8 cellular contexts compared by ENCODE assay signal in the genomic region with DNA sequence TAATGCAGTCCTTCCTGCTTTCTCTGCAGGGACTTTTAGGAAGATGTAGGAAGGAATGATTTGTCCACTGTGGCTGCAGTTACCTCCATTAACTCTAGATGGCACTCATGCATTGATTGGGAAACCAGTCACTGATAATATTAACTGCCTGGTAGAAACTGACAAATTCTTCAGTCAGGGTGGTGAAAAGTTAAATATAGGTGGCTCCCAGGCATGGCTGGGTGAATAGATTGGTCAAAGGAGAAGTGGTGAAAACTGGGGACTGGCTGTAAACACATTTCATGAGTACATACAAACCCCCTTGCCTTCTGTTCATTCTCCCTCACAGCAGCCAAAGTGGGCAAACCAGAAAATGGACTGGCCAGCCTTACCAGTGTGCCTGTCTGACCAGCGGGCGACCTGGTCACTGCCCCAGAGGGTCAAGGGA.
DNase-seq lines count a peak whose midpoint lies in the region; ATAC-seq and TF ChIP-seq lines count a peak whose summit lies in the region.

No MANE protein-coding gene starts in this region.

- TF ChIP-seq POLR2A in esophagus squamous epithelium (IDR thresholded peaks at IDR 0.05): no peak

- no peaks in the 10 kb centered on the region for H4K20me1 ChIP-seq in neural progenitor cell (ENCODE audit: low read depth)

- no peak overlapping the region for H3K4me2 ChIP-seq in neural progenitor cell

- no peak overlapping the region for H2AFZ ChIP-seq in neural progenitor cell (replicated peaks)

- H3K36me3 ChIP-seq in esophagus squamous epithelium: no peaks in the 10 kb centered on the region
- no peaks in the 10 kb centered on the region for H3K36me3 ChIP-seq in neural progenitor cell

- no peak overlapping the region for H3K9ac ChIP-seq in neural progenitor cell

- no peaks in the 10 kb centered on the region for H3K9me3 Mint-ChIP-seq in neural progenitor cell
- no peaks in the 10 kb centered on the region for H3K9me3 Mint-ChIP-seq in activated CD4-positive, alpha-beta T cell treated with anti-CD3 and anti-CD28 coated beads, Interleukin-2, amount 10 ng/mL, durations not matched to agents 7 days and 5 days

- H3K27ac ChIP-seq in esophagus squamous epithelium: peak overlapping the region; percentile 61 to 83 (median 72)
- no peak overlapping the region for H3K27ac ChIP-seq in neural progenitor cell

- H3K79me2 ChIP-seq in neural progenitor cell (ENCODE audit: low read depth): no peaks in the 10 kb centered on the region

- no peaks in the 10 kb centered on the region for H3K36me3 Mint-ChIP-seq in neural progenitor cell
- no peaks in the 10 kb centered on the region for H3K36me3 Mint-ChIP-seq in activated CD4-positive, alpha-beta T cell treated with anti-CD3 and anti-CD28 coated beads, Interleukin-2, amount 10 ng/mL, durations not matched to agents 7 days and 5 days (ENCODE audit: low read depth)

- H3K27ac Mint-ChIP-seq in neural progenitor cell: no peak overlapping the region
- H3K27ac Mint-ChIP-seq in activated CD4-positive, alpha-beta T cell treated with anti-CD3 and anti-CD28 coated beads, Interleukin-2, amount 10 ng/mL, durations not matched to agents 7 days and 5 days: no peak overlapping the region

- POLR2A ChIA-PET in activated CD4-positive, alpha-beta T cell treated with anti-CD3 and anti-CD28 coated beads, Interleukin-2, amount 10 ng/mL, durations not matched to agents 7 days and 5 days (lab: Charles Lee): no interaction called here

- H3K27me3 ChIP-seq in esophagus squamous epithelium (no peaks in the 10 kb centered on the region), neural progenitor cell (no peaks in the 10 kb centered on the region)

- intact Hi-C loops in esophagus squamous epithelium (cut with DNase I): no loop called here

- no peaks in the 10 kb centered on the region for H3F3A ChIP-seq in neural progenitor cell (ENCODE audit: low read depth)

- CTCF ChIA-PET in activated CD4-positive, alpha-beta T cell treated with anti-CD3 and anti-CD28 coated beads, Interleukin-2, amount 10 ng/mL, durations not matched to agents 7 days and 5 days (lab: Charles Lee): no interaction called here

- WGBS in esophagus squamous epithelium, 2 donors: 64 to 83% methylated on average over 2 of the region's 2 CpGs

- H3K4me3 ChIP-seq in esophagus squamous epithelium (no peak overlapping the region), neural progenitor cell (no peak overlapping the region)

- TF ChIP-seq CTCF in esophagus squamous epithelium (IDR thresholded peaks at IDR 0.05) (peak; percentile 65 to 95 (median 90)), neural progenitor cell (IDR thresholded peaks at IDR 0.05) (peak; percentile 90)

- H3K4me1 Mint-ChIP-seq in neural progenitor cell: peaks cover 4% of the 10 kb centered on the region
- H3K4me1 Mint-ChIP-seq in activated CD4-positive, alpha-beta T cell treated with anti-CD3 and anti-CD28 coated beads, Interleukin-2, amount 10 ng/mL, durations not matched to agents 7 days and 5 days: no peaks in the 10 kb centered on the region

- DNase-seq in DMS153 (lab: John Stamatoyannopoulos, UW) (peak; percentile 7), Kasumi-1 (lab: John Stamatoyannopoulos, UW) (peak; percentile 18 to 33), SHP77 treated with DMSO at 0.1 percent for 48 hours (lab: John Stamatoyannopoulos, UW) (peak; percentile 23), esophagus squamous epithelium (lab: John Stamatoyannopoulos, UW) (no peak), neural progenitor cell (ENCODE audit: low spot score) (peak; percentile 71)
- DNase-seq in activated CD4-positive, alpha-beta T cell treated with anti-CD3 and anti-CD28 coated beads, Interleukin-2, amount 10 ng/mL, durations not matched to agents 7 days and 5 days: no peak

- no peak overlapping the region for H3K4me3 Mint-ChIP-seq in neural progenitor cell
- no peak overlapping the region for H3K4me3 Mint-ChIP-seq in activated CD4-positive, alpha-beta T cell treated with anti-CD3 and anti-CD28 coated beads, Interleukin-2, amount 10 ng/mL, durations not matched to agents 7 days and 5 days

- H3K4me1 ChIP-seq in esophagus squamous epithelium: peaks cover 27 to 84% (median 59%) of the 10 kb centered on the region in 3 donors
- H3K4me1 ChIP-seq in neural progenitor cell: no peaks in the 10 kb centered on the region

- peaks cover 8% of the 10 kb centered on the region for H3K27me3 Mint-ChIP-seq in neural progenitor cell (ENCODE audit: insufficient read depth, low read depth)
- no peaks in the 10 kb centered on the region for H3K27me3 Mint-ChIP-seq in activated CD4-positive, alpha-beta T cell treated with anti-CD3 and anti-CD28 coated beads, Interleukin-2, amount 10 ng/mL, durations not matched to agents 7 days and 5 days

- H3K9me3 ChIP-seq in esophagus squamous epithelium: no peaks in the 10 kb centered on the region
- no peaks in the 10 kb centered on the region for H3K9me3 ChIP-seq in neural progenitor cell (ENCODE audit: low read depth)

- ATAC-seq in HG02970 (IDR thresholded peaks at IDR 0.05; ENCODE audit: low FRiP score, unreplicated experiment) (no peak), HG02870 (IDR thresholded peaks at IDR 0.05; ENCODE audit: unreplicated experiment) (no peak)

Comparison
In these comparisons a context has a peak if more than half of its experiments do, and no peak if none do; other contexts are left out.
1. DNase-seq: peak in DMS153 (single experiment), Kasumi-1 (2 of 2), SHP77 treated with DMSO at 0.1 percent for 48 hours (single experiment) and neural progenitor cell (single experiment); none in esophagus squamous epithelium (single experiment) and activated CD4-positive, alpha-beta T cell treated with anti-CD3 and anti-CD28 coated beads, Interleukin-2, amount 10 ng/mL, durations not matched to agents 7 days and 5 days (single experiment).